In the genomic region with DNA sequence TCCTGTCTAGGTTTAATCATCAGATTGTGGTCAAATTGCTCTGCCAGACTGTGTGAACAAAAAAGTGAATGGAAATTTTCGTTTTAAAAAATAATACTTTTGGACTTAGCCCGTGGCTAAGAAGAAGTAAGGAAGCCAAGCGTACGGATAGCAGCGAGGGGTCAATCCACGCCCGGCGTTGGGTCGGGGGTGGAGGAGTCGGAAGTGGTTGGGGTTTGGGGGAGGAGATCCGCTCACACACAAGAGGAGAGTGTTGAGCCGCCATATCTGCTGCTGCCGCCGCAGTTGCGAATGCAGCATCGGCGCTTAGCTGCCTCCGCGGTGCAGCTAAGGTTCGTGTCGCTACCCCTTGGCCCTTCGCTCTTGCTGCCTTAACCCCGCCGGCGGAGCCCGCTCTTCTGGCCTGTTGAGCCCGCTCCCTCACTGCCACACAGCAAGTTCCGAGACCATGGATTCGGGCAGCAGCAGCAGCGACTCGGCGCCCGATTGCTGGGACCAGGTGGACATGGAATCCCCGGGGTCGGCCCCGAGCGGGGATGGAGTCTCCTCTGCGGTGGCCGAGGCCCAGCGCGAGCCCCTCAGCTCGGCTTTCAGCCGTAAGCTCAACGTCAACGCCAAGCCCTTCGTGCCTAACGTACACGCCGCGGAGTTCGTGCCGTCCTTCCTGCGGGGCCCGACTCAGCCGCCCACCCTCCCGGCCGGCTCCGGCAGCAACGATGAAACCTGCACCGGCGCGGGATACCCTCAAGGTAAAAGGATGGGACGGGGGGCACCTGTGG, we compare ENCODE assay signal across 8 cellular contexts. TPM values are rescaled to one million over a fixed set of nuclear protein-coding genes. Genes with fewer than 3 reads are reported as not detected.
A peak's percentile ranks its signal among the peaks of the same experiment; 100 is the strongest.
DNase-seq lines count a peak whose midpoint lies in the region; ATAC-seq and TF ChIP-seq lines count a peak whose summit lies in the region.

GSPT2 (plus strand) TSS at position 264 of the 779 bp plus-strand sequence; CDS start at position 449, 185 bp downstream.

- H3K4me1 Mint-ChIP-seq in activated naive CD4-positive, alpha-beta T cell treated with anti-CD3 and anti-CD28 coated beads, Interleukin-2, amount 50 U/mL, for 24 hours: peaks cover 19% of the 10 kb centered on the region

- peak in 1 of 2 donors; percentile 73 for TF ChIP-seq EP300 in tibial nerve (IDR thresholded peaks at IDR 0.05)

- H3K9me3 ChIP-seq in parathyroid adenoma (ENCODE audit: control insufficient read depth, low read length) (no peaks in the 10 kb centered on the region), tibial nerve (peaks cover 0 to 8% (median 0%) of the 10 kb centered on the region in 4 donors)

- peak within 1 kb of the TSS; percentile 52 for H3K4me2 ChIP-seq in parathyroid adenoma (ENCODE audit: low read length)

- H3K27me3 ChIP-seq in BJ (ENCODE audit: control insufficient read depth, insufficient read depth, low read length) (no peaks in the 10 kb centered on the region; the same call in 1 of the 2 replicates), parathyroid adenoma (ENCODE audit: control insufficient read depth, insufficient read depth, low read length) (no peaks in the 10 kb centered on the region), tibial nerve (peaks cover 0 to 10% of the 10 kb centered on the region in 2 donors)

- POLR2A ChIA-PET in BJ (lab: Charles Lee): no interaction called here

- TF ChIP-seq POLR2A in GM19193 (IDR thresholded peaks at IDR 0.05; ENCODE audit: extremely low read depth, insufficient read depth, insufficient read length) (peak; percentile 76), tibial nerve (IDR thresholded peaks at IDR 0.05) (peak in 1 of 2 donors; percentile 56)

- ATAC-seq in HG03439 (IDR thresholded peaks at IDR 0.05; ENCODE audit: unreplicated experiment) (peak; percentile 93), Right ventricle myocardium superior (ENCODE audit: poor library complexity) (peak; percentile 98)

- H3K27me3 Mint-ChIP-seq in activated naive CD4-positive, alpha-beta T cell treated with anti-CD3 and anti-CD28 coated beads, Interleukin-2, amount 50 U/mL, for 24 hours: no peaks in the 10 kb centered on the region

- peak within 1 kb of the TSS; percentile 68 for H3K27ac ChIP-seq in parathyroid adenoma
- H3K27ac ChIP-seq in tibial nerve: peak within 1 kb of the TSS; percentile 73 to 84 (median 79)

- no peaks in the 10 kb centered on the region for H3K79me2 ChIP-seq in parathyroid adenoma

- H3K4me3 ChIP-seq in BJ (ENCODE audit: low read depth, low read length) (peak within 1 kb of the TSS; percentile 73), parathyroid adenoma (ENCODE audit: low read depth, low read length) (peak within 1 kb of the TSS; percentile 71), tibial nerve (peak within 1 kb of the TSS; percentile 46 to 72 (median 59))

- peak within 1 kb of the TSS; percentile 84 for H3K27ac Mint-ChIP-seq in activated naive CD4-positive, alpha-beta T cell treated with anti-CD3 and anti-CD28 coated beads, Interleukin-2, amount 50 U/mL, for 24 hours

- H3K4me1 ChIP-seq in parathyroid adenoma (no peaks in the 10 kb centered on the region), tibial nerve (peaks cover 0 to 5% (median 0%) of the 10 kb centered on the region in 4 donors)

- no peak for TF ChIP-seq CTCF in BJ (IDR thresholded peaks at IDR 0.05; ENCODE audit: insufficient read depth, low read depth, low read length)
- TF ChIP-seq CTCF in parathyroid adenoma (IDR thresholded peaks at IDR 0.05): no peak
- TF ChIP-seq CTCF in tibial nerve (IDR thresholded peaks at IDR 0.05): no peak

- H2AFZ ChIP-seq in parathyroid adenoma: peak within 1 kb of the TSS; percentile 89

- intact Hi-C loops in Right ventricle myocardium superior (cut with DNase I): no loop called here

- H3K36me3 Mint-ChIP-seq in activated naive CD4-positive, alpha-beta T cell treated with anti-CD3 and anti-CD28 coated beads, Interleukin-2, amount 50 U/mL, for 24 hours: peaks cover 19% of the 10 kb centered on the region

- peak; percentile 22 for DNase-seq in BJ (ENCODE audit: low read depth)
- DNase-seq in RKO (ENCODE audit: low spot score): peak; percentile 75
- DNase-seq in Right ventricle myocardium superior: peak; percentile 77
- peak; percentile 30 to 43 for DNase-seq in tibial nerve (ENCODE audit: low spot score in 2 of 2)

- H3K9me3 Mint-ChIP-seq in activated naive CD4-positive, alpha-beta T cell treated with anti-CD3 and anti-CD28 coated beads, Interleukin-2, amount 50 U/mL, for 24 hours: no peaks in the 10 kb centered on the region

- peak within 1 kb of the TSS; percentile 92 for H3K4me3 Mint-ChIP-seq in activated naive CD4-positive, alpha-beta T cell treated with anti-CD3 and anti-CD28 coated beads, Interleukin-2, amount 50 U/mL, for 24 hours

- WGBS in tibial nerve, 2 donors: 0 to 34% methylated on average over 11 to 54 of the region's 63 CpGs

- H3K36me3 ChIP-seq in BJ (ENCODE audit: control insufficient read depth, insufficient read depth, low read length) (no peaks in the 10 kb centered on the region), parathyroid adenoma (ENCODE audit: control insufficient read depth, insufficient read depth, low read length) (no peaks in the 10 kb centered on the region), tibial nerve (peaks cover 0 to 9% (median 0%) of the 10 kb centered on the region in 3 donors)

- CTCF ChIA-PET in BJ (lab: Yijun Ruan, JAX): no interaction called here

- peak within 1 kb of the TSS; percentile 72 for H3K9ac ChIP-seq in parathyroid adenoma

RNA-seq across cellular contexts. Expression of gene GSPT2, which starts in this region (rescaled TPM):
- polyA plus RNA-seq in BJ (2011; rRNA removed): 2.6 and 4.7 TPM in 2 replicates
- polyA minus RNA-seq in BJ (2011; rRNA and poly(A)+ RNA removed): 1.5 and 2.0 TPM in 2 replicates
- 6.9 TPM for total RNA-seq in Right ventricle myocardium superior
- 1 to 10 TPM; 3.0 to 8.6 (median 6.1) TPM for total RNA-seq in tibial nerve

Comparison
In these comparisons a context has a peak if more than half of its experiments do, and no peak if none do; other contexts are left out.
1. Peak in every context shown above with its lines: DNase-seq, ATAC-seq, H3K4me3 ChIP-seq and H3K27ac ChIP-seq.
2. DNase-seq: peak in every context shown above with its lines; median percentile 77 in Right ventricle myocardium superior; 75 in RKO; 36 in tibial nerve; 22 in BJ.